ENCODE assay signal across 8 cellular contexts in the genomic region with DNA sequence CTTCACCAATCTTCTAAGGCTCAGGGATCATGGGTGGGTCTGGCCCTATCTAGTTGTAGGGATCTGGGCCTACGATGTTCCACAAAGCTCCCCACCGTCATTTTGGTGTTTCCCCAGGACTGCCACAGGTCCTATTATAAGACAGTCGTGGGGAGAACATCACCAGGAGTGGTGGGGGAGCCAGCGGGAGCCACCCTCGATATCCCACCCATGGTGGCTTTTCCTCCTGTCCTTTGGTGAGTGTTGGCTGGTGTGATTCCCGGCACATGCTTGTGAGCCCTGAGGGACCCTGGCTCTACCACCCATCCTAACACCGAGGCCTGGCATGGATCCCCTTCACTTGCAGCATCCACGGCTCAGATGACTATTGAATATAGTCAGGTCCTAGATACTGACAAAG.
"Had no signal": no experiment of that assay in that cellular context is flagged by ENCODE, and none has a peak within 500 bp of the region (broad histone marks: within the 10 kb centered on the region; RNA-seq: fewer than 3 reads in every experiment).

No MANE protein-coding gene starts in this region.

- H3K4me3 ChIP-seq: GM12878 had no signal

- DNase-seq: GDM1, GF-D8 had no signal

- FAIRE-seq: G401.6, GM12878, GM12891, GM12892, GM18507, GM19239 had no signal
